ENCODE assay signal across 8 cellular contexts in genomic region chr6:11043552-11043960, GRCh38. TPM values are rescaled to one million over a fixed set of nuclear protein-coding genes. Genes with fewer than 3 reads are reported as not detected.
DNase-seq lines count a peak whose midpoint lies in the region; ATAC-seq, FAIRE-seq and TF ChIP-seq lines count a peak whose summit lies in the region.
"Had no signal": no experiment of that assay in that cellular context is flagged by ENCODE, and none has a peak within 500 bp of the region (broad histone marks: within the 10 kb centered on the region; RNA-seq: fewer than 3 reads in every experiment).

No MANE protein-coding gene starts in this region.

- 3% methylated on average over 14 of the region's 42 CpGs; no CpG with 5 or more reads in 1 of the 2 donors for WGBS in esophagus squamous epithelium, 2 donors
- 1 to 2% methylated on average over 21 to 42 of the region's 42 CpGs for WGBS in pancreas, 2 donors

- no peak overlapping the region for H3K4me2 ChIP-seq in Karpas-422 (ENCODE audit: low read depth, low read length, poor library complexity, severe bottlenecking)

- H3K9me2 ChIP-seq in Karpas-422 (replicated peaks; ENCODE audit: insufficient read depth, low read length): no peaks in the 10 kb centered on the region

- H3K4me3 ChIP-seq in Peyer's patch (peak overlapping the region; percentile 31 to 63 (median 58)), esophagus squamous epithelium (peak overlapping the region; percentile 31 to 74 (median 45)), pancreas (peak overlapping the region; percentile 37 to 76 (median 50)), Karpas-422 (ENCODE audit: low read length) (no peak overlapping the region)

- ATAC-seq in GM19043 (IDR thresholded peaks at IDR 0.05; ENCODE audit: low read depth, unreplicated experiment) (peak; percentile 23), pancreas (peak; percentile 37 to 58 (median 41)), GM21576 (IDR thresholded peaks at IDR 0.05; ENCODE audit: unreplicated experiment) (no peak)

- intact Hi-C loops in esophagus squamous epithelium (cut with DNase I) (no loop called here), pancreas (cut with DNase I) (no loop called here)

- H3K36me3 ChIP-seq in Peyer's patch (no peaks in the 10 kb centered on the region), esophagus squamous epithelium (no peaks in the 10 kb centered on the region), pancreas (no peaks in the 10 kb centered on the region), Karpas-422 (ENCODE audit: insufficient read depth, low read length) (no peaks in the 10 kb centered on the region)
- H3K36me3 ChIP-seq: neutrophil had no signal

- no peak overlapping the region for H3K27ac ChIP-seq in Peyer's patch
- H3K27ac ChIP-seq in esophagus squamous epithelium: no peak overlapping the region
- H3K27ac ChIP-seq in pancreas: no peak overlapping the region
- H3K27ac ChIP-seq in Karpas-422 (ENCODE audit: low read length): no peak overlapping the region
- H3K27ac ChIP-seq: neutrophil had no signal

- H3K79me2 ChIP-seq in Karpas-422 (ENCODE audit: low read length): no peaks in the 10 kb centered on the region

- DNase-seq in Peyer's patch (no peak), esophagus squamous epithelium (lab: John Stamatoyannopoulos, UW) (no peak), pancreas (peak in 1 of 6 donors; percentile 62), NCI-H1436 treated with DMSO at 0.1 percent for 48 hours (lab: John Stamatoyannopoulos, UW) (no peak), Karpas-422 (no peak)

- H3K9me3 ChIP-seq in Peyer's patch (peaks cover 0 to 7% (median 0%) of the 10 kb centered on the region in 4 donors), esophagus squamous epithelium (no peaks in the 10 kb centered on the region), pancreas (no peaks in the 10 kb centered on the region), Karpas-422 (ENCODE audit: low read length) (no peaks in the 10 kb centered on the region)
- H3K9me3 ChIP-seq: neutrophil had no signal

- no peak overlapping the region for H3K9ac ChIP-seq in Karpas-422 (ENCODE audit: low read length)

- H3K4me1 ChIP-seq in Peyer's patch (peaks cover 0 to 9% (median 4%) of the 10 kb centered on the region in 4 donors), esophagus squamous epithelium (peaks cover 0 to 20% (median 11%) of the 10 kb centered on the region in 3 donors), pancreas (no peaks in the 10 kb centered on the region), Karpas-422 (ENCODE audit: low read length) (no peaks in the 10 kb centered on the region)

- H3K27me3 ChIP-seq in Peyer's patch (peaks cover 0 to 17% of the 10 kb centered on the region in 2 donors), esophagus squamous epithelium (peaks cover 6 to 84% (median 18%) of the 10 kb centered on the region in 4 donors), pancreas (peaks cover 0 to 8% (median 0%) of the 10 kb centered on the region in 4 donors), Karpas-422 (ENCODE audit: low read length) (no peaks in the 10 kb centered on the region)

- no peak overlapping the region for H2AFZ ChIP-seq in Karpas-422 (ENCODE audit: low read length)

- TF ChIP-seq POLR2A in Peyer's patch (IDR thresholded peaks at IDR 0.05) (no peak), esophagus squamous epithelium (IDR thresholded peaks at IDR 0.05) (no peak)

- FAIRE-seq in pancreas (lab: Jason Lieb, UNC): no peak

- no peaks in the 10 kb centered on the region for H4K20me1 ChIP-seq in Karpas-422 (ENCODE audit: insufficient read depth, low read depth, low read length)

- TF ChIP-seq CTCF in Peyer's patch (IDR thresholded peaks at IDR 0.05): no peak
- TF ChIP-seq CTCF in esophagus squamous epithelium (IDR thresholded peaks at IDR 0.05): no peak
- no peak for TF ChIP-seq CTCF in pancreas (IDR thresholded peaks at IDR 0.05)

RNA-seq across cellular contexts. Expression of gene ELOVL2, which starts 0.5 kb away (rescaled TPM):
- total RNA-seq in Peyer's patch (under 1 TPM in 2 of 4 donors, not detected in 2; 0.18 to 0.27 TPM), esophagus squamous epithelium (under 1 TPM in 3 of 4 donors, not detected in 1; 0.06 to 0.38 (median 0.18) TPM), pancreas (1 to 10 TPM; 1.3 to 2.2 (median 1.6) TPM)
- 1 to 10 TPM; 1.5 to 1.9 TPM for polyA plus RNA-seq in pancreas
- total RNA-seq in Karpas-422 (2014; rRNA removed; shearing (Covaris generic); ENCODE audit: low replicate concordance): 0.07 TPM in 1 of 2 replicates, not detected in the other

RNA-seq across cellular contexts. Expression of gene SMIM13, which starts 50.1 kb away (rescaled TPM):
- total RNA-seq in Peyer's patch (1 to 10 TPM; 4.1 to 6.3 (median 4.7) TPM), esophagus squamous epithelium (1 to 10 TPM; 3.8 to 7.4 (median 6.3) TPM), pancreas (1 to 10 TPM; 2.5 to 5.1 (median 3.1) TPM)
- polyA plus RNA-seq in pancreas: 1 to 10 TPM; 1.4 to 2.4 TPM
- 6.9 and 8.9 TPM in 2 replicates for total RNA-seq in Karpas-422 (2014; rRNA removed; shearing (Covaris generic); ENCODE audit: low replicate concordance)
